Comparison of ENCODE assay signal across 1 cellular context in the genomic region with DNA sequence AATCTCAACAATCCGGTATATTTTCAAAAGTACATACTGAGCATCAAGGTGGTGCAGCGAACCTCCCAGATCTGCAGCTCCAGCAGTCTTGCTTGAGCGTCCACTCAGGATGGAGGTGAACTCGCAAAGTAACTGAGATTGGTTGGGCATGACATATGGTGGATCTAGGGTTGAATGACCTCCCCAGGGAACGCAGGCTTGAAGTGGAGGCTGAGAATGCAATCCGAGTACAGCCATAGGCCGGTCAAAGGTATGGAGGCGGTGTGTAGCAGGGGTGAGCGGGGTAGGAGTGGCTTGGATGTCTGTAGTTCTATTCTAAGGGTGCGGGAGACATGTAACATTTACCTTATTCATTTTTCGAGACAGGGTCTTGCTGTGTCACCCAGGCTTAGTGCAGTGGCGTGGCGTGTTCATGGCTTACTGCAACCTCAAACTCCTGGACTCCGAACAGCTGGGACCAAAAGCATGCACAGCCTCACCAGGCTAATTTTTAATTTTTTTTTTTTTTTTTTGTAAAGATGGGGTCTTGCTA.
TF ChIP-seq lines count a peak whose summit lies in the region.

No MANE protein-coding gene starts in this region.

TF ChIP-seq in H1, 55 proteins besides CTCF, POLR2A, EP300 and RAD21:
- TF ChIP-seq POLR2AphosphoS5 (IDR thresholded peaks at IDR 0.05; ENCODE audit: low read depth, low read length) (0 out of 2 replicates have a peak, but pooled peaks have one; percentile 64), SIX5 (IDR thresholded peaks at IDR 0.05; ENCODE audit: low read depth, low read length) (no peak), SP4 (IDR thresholded peaks at IDR 0.05; ENCODE audit: low read length) (no peak; the same call in 1 of the 2 replicates), ASH2L (IDR thresholded peaks at IDR 0.05; ENCODE audit: low read length) (peak; percentile 24), NRF1 (IDR thresholded peaks at IDR 0.05; ENCODE audit: low read depth, low read length) (no peak), TBP (IDR thresholded peaks at IDR 0.05; ENCODE audit: low read depth, low read length) (no peak), BACH1 (IDR thresholded peaks at IDR 0.05; ENCODE audit: low read length) (no peak), CEBPB (IDR thresholded peaks at IDR 0.05; ENCODE audit: low read depth, low read length) (no peak), NANOG (IDR thresholded peaks at IDR 0.05; ENCODE audit: insufficient read depth, low read depth, low read length, poor library complexity, severe bottlenecking) (no peak)
